In genomic region chr17:18160128-18160856, GRCh38 we compare ENCODE assay signal across 1 cellular context.
TF ChIP-seq lines count a peak whose summit lies in the region.

No MANE protein-coding gene starts in this region.

TF ChIP-seq in IMR-90, 13 proteins besides CTCF, POLR2A, EP300 and RAD21:
- TF ChIP-seq CEBPB (IDR thresholded peaks at IDR 0.05; ENCODE audit: low read depth, low read length) (no peak), MAFK (IDR thresholded peaks at IDR 0.05; ENCODE audit: low read depth, low read length) (no peak), NFE2L2 (IDR thresholded peaks at IDR 0.05; ENCODE audit: low read depth, low read length) (no peak), RFX5 (IDR thresholded peaks at IDR 0.05; ENCODE audit: low read depth, low read length) (no peak), RCOR1 (IDR thresholded peaks at IDR 0.05; ENCODE audit: insufficient replicate concordance, low read length) (no peak), ELK1 (IDR thresholded peaks at IDR 0.05; ENCODE audit: borderline replicate concordance, low read depth, low read length) (no peak), MXI1 (IDR thresholded peaks at IDR 0.05; ENCODE audit: borderline replicate concordance, low read depth, low read length) (no peak), CHD1 (IDR thresholded peaks at IDR 0.05; ENCODE audit: low read depth, low read length) (no peak), BHLHE40 (IDR thresholded peaks at IDR 0.05; ENCODE audit: low read depth, low read length) (no peak), USF2 (IDR thresholded peaks at IDR 0.05; ENCODE audit: low read depth, low read length) (no peak), MAZ (IDR thresholded peaks at IDR 0.05; ENCODE audit: borderline replicate concordance, low read depth, low read length) (no peak), FOS (IDR thresholded peaks at IDR 0.05; ENCODE audit: low read depth, low read length) (no peak), SMC3 (IDR thresholded peaks at IDR 0.05; ENCODE audit: low read depth, low read length) (no peak)
